Comparison of ENCODE assay signal across 31 cellular contexts in genomic region chr22:20829735-20830134, GRCh38. TPM values are rescaled to one million over a fixed set of nuclear protein-coding genes. Genes with fewer than 3 reads are reported as not detected.
"Had no signal": no experiment of that assay in that cellular context is flagged by ENCODE, and none has a peak within 500 bp of the region (broad histone marks: within the 10 kb centered on the region; RNA-seq: fewer than 3 reads in every experiment).

No MANE protein-coding gene starts in this region.

- H3K4me3 ChIP-seq: hepatocyte, left ventricle myocardium inferior, lung, mucosa of descending colon, pancreas, prostate gland, skin epidermis, tibial nerve, uterus had no signal

- H3K27me3 ChIP-seq: hepatocyte, pancreas, tibial nerve, uterus had no signal

- FAIRE-seq: pancreas had no signal

- H2AFZ ChIP-seq: hepatocyte had no signal

- H3K4me1 Mint-ChIP-seq: nephron; neural crest cell; stimulated activated naive CD8-positive, alpha-beta T cell treated with anti-CD3 and anti-CD28 coated beads, Interleukin-15, amount 100 ng/mL, for 72 hours had no signal

- ATAC-seq: mucosa of descending colon; naive thymus-derived CD4-positive, alpha-beta T cell; pancreas; right cardiac atrium; sciatic nerve; stimulated activated naive CD8-positive, alpha-beta T cell treated with anti-CD3 and anti-CD28 coated beads, Interleukin-15, amount 100 ng/mL, for 72 hours had no signal

- H3K9me3 ChIP-seq: left ventricle myocardium inferior, mucosa of descending colon, pancreas, prostate gland, tibial nerve, uterus had no signal

- H3K4me1 ChIP-seq: left ventricle myocardium inferior, pancreas, prostate gland, tibial nerve, uterus had no signal

- H3K27ac Mint-ChIP-seq: nephron; stimulated activated naive CD8-positive, alpha-beta T cell treated with anti-CD3 and anti-CD28 coated beads, Interleukin-15, amount 100 ng/mL, for 72 hours; type B pancreatic cell had no signal

- DNase-seq: islet precursor cell; left ventricle myocardium inferior; midbrain; mucosa of descending colon; naive thymus-derived CD4-positive, alpha-beta T cell; nucleus accumbens; pancreas; posterior cingulate gyrus; retina; right cardiac atrium; stimulated activated CD4-positive, alpha-beta T cell treated with anti-CD3 and anti-CD28 coated beads, Interleukin-12 subunit alpha, Interleukin-12 subunit beta, amount 100 ng/mL, for 4 hours; stimulated activated CD4-positive, alpha-beta T cell treated with anti-CD3 and anti-CD28 coated beads, Interleukin-15, amount 100 ng/mL, for 24 hours; stimulated activated CD4-positive, alpha-beta T cell treated with anti-CD3 and anti-CD28 coated beads, Interleukin-2, amount 100 ng/mL, for 24 hours; stimulated activated CD4-positive, alpha-beta T cell treated with anti-CD3 and anti-CD28 coated beads, Interleukin-4, amount 100 ng/mL, for 1 hour; stimulated activated naive CD4-positive, alpha-beta T cell treated with Interleukin-2 at 50 U/mL for 16 hours; stimulated activated naive CD8-positive, alpha-beta T cell treated with anti-CD3 and anti-CD28 coated beads, Interleukin-15, amount 100 ng/mL, for 72 hours; substantia nigra; uterus had no signal

- H3K9me3 Mint-ChIP-seq: naive thymus-derived CD4-positive, alpha-beta T cell; nephron; neural crest cell; stimulated activated naive CD8-positive, alpha-beta T cell treated with anti-CD3 and anti-CD28 coated beads, Interleukin-15, amount 100 ng/mL, for 72 hours; type B pancreatic cell had no signal

- H3K36me3 ChIP-seq: prostate gland, uterus had no signal

- H3K27me3 Mint-ChIP-seq: naive thymus-derived CD4-positive, alpha-beta T cell; stimulated activated naive CD8-positive, alpha-beta T cell treated with anti-CD3 and anti-CD28 coated beads, Interleukin-15, amount 100 ng/mL, for 72 hours; type B pancreatic cell had no signal

- H3K4me2 ChIP-seq: hepatocyte had no signal

- H3K4me3 Mint-ChIP-seq: naive thymus-derived CD4-positive, alpha-beta T cell; nephron; neural crest cell; stimulated activated naive CD8-positive, alpha-beta T cell treated with anti-CD3 and anti-CD28 coated beads, Interleukin-15, amount 100 ng/mL, for 72 hours; type B pancreatic cell had no signal

- H3K27ac ChIP-seq: hepatocyte, left ventricle myocardium inferior, pancreas, prostate gland, skin epidermis, tibial nerve, uterus had no signal

RNA-seq across cellular contexts. Expression of gene SERPIND1, which starts 55.8 kb away (rescaled TPM):
- total RNA-seq: kidney epithelial cell; lower leg skin; mucosa of descending colon; myocyte; naive thymus-derived CD4-positive, alpha-beta T cell; neural crest cell; osteoblast; prostate gland had no signal
